ENCODE assay signal across 9 cellular contexts in the genomic region with DNA sequence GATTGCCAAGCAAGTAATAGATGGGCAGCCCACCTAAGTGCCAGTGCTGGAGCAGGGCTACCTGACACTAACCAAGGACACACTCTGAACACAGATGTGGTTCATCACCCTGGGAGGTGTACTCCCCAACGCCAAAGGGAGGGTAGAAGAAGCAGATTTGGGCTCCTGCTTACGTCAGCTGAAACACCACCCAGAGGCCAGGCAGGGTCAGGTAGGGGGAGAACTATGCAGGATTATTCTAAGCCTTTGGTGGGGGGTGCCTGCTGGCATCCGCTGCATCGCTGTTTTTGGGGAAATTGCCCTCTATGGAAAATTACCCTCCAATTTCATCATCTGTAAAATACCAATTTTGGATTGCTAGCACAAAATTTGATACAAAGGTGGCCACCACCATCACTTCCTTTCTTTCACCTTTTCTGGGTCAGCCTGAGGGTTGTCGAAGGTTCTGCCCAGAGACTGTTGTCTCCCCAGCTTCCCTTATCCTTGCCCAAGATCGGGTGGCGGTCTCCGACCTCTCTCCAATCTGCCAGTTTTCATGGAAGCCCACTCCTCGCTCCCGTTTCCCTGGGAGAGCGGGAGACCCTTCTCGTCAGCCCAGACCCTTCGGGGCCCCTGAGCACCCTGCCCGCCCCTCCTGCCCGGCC. TPM values are rescaled to one million over a fixed set of nuclear protein-coding genes. Genes with fewer than 3 reads are reported as not detected.
DNase-seq lines count a peak whose midpoint lies in the region; ATAC-seq, FAIRE-seq and TF ChIP-seq lines count a peak whose summit lies in the region.
"Had no signal": no experiment of that assay in that cellular context is flagged by ENCODE, and none has a peak within 500 bp of the region (broad histone marks: within the 10 kb centered on the region; RNA-seq: fewer than 3 reads in every experiment).

No MANE protein-coding gene starts in this region.

- no peaks in the 10 kb centered on the region for H4K20me1 ChIP-seq in HepG2 (ENCODE audit: insufficient read depth, low read length)

- H3K27me3 ChIP-seq in left ventricle myocardium inferior (ENCODE audit: low read depth) (peaks cover 6% of the 10 kb centered on the region), HepG2 (ENCODE audit: control insufficient read depth in 1 of 2, insufficient read depth in 2 of 2, low read length in 2 of 2) (0 out of 5 replicates have a peak, but pooled peaks cover 0 to 5% of the 10 kb centered on the region in 2 experiments), brain microvascular endothelial cell (replicated peaks) (no peaks in the 10 kb centered on the region)

- TF ChIP-seq EP300 in HepG2 (IDR thresholded peaks at IDR 0.05; ENCODE audit: low read depth in 2 of 2, low read length in 2 of 2) (no peak), HepG2 (CRISPR knock-in tag; IDR thresholded peaks at IDR 0.05; ENCODE audit: borderline replicate concordance) (no peak)

- TF ChIP-seq POLR2A in HepG2 (IDR thresholded peaks at IDR 0.05; ENCODE audit: insufficient read depth in 1 of 2, low read depth in 2 of 2, low read length in 2 of 2): no peak

- no peak overlapping the region for H2AFZ ChIP-seq in HepG2 (ENCODE audit: low read length)

- TF ChIP-seq CTCF in left ventricle myocardium inferior (IDR thresholded peaks at IDR 0.05; ENCODE audit: borderline replicate concordance) (no peak), HepG2 (CRISPR knock-in tag; IDR thresholded peaks at IDR 0.05) (no peak), brain microvascular endothelial cell (IDR thresholded peaks at IDR 0.05; ENCODE audit: low read depth, low read length, missing control alignments) (no peak)

- peak overlapping the region; percentile 35 for H3K4me3 ChIP-seq in left ventricle myocardium inferior
- H3K4me3 ChIP-seq in HepG2 (replicated peaks in 1 of 3; ENCODE audit: insufficient read depth in 1 of 3, low read depth in 2 of 3, low read length in 3 of 3): no peak overlapping the region
- H3K4me3 ChIP-seq in brain microvascular endothelial cell (ENCODE audit: low read depth, low read length): no peak overlapping the region

- WGBS in HepG2 (ENCODE audit: low lambda C conversion rate): 35% methylated on average over 11 of the region's 15 CpGs

- peak overlapping the region; percentile 94 for H3K4me3 Mint-ChIP-seq in activated CD4-positive, alpha-beta memory T cell treated with anti-CD3 and anti-CD28 coated beads for 36 hours

- H3K9me3 ChIP-seq in left ventricle myocardium inferior (replicated peaks) (no peaks in the 10 kb centered on the region), HepG2 (ENCODE audit: low read length) (no peaks in the 10 kb centered on the region)

- H3K27ac ChIP-seq in left ventricle myocardium inferior (replicated peaks) (peak overlapping the region; percentile 17), HepG2 (ENCODE audit: extremely low read length, insufficient read depth, low read length) (no peak overlapping the region), brain microvascular endothelial cell (no peak overlapping the region)

- intact Hi-C loops in left ventricle myocardium inferior (cut with micrococcal nuclease): no loop called here
- intact Hi-C loops in cardiac septum (cut with DNase I): no loop called here
- intact Hi-C loops in activated CD4-positive, alpha-beta memory T cell treated with anti-CD3 and anti-CD28 coated beads for 36 hours (cut with micrococcal nuclease): loop anchor here (2.0 to 5.0 kb wide), 6 partner anchors 17 to 1571 kb away; partner anchors contain the start of genes CSRNP2, LETMD1, SLC11A2 and SMAGP
- intact Hi-C loops in HepG2 (cut with micrococcal nuclease; ENCODE audit: unreplicated experiment): no loop called here

- FAIRE-seq in HepG2 (lab: Jason Lieb, UNC): no peak

- no peaks in the 10 kb centered on the region for H3K79me2 ChIP-seq in HepG2 (ENCODE audit: insufficient read depth, low read length)

- no peaks in the 10 kb centered on the region for H3K27me3 Mint-ChIP-seq in activated CD4-positive, alpha-beta memory T cell treated with anti-CD3 and anti-CD28 coated beads for 36 hours

- H3K4me1 Mint-ChIP-seq in activated CD4-positive, alpha-beta memory T cell treated with anti-CD3 and anti-CD28 coated beads for 36 hours (ENCODE audit: low read depth): peaks cover 79% of the 10 kb centered on the region

- H3K36me3 Mint-ChIP-seq in activated CD4-positive, alpha-beta memory T cell treated with anti-CD3 and anti-CD28 coated beads for 36 hours: peaks cover 29% of the 10 kb centered on the region

- POLR2A ChIA-PET in activated CD4-positive, alpha-beta memory T cell treated with anti-CD3 and anti-CD28 coated beads for 36 hours (lab: Charles Lee): interaction anchor here (0.9 to 2.2 kb wide), 4 partner anchors 17 to 241 kb away, joined by 4 to 8 read pairs (median 4); partner anchors contain the start of genes CSRNP2 and POU6F1
- POLR2A ChIA-PET in HepG2 (lab: Yijun Ruan, JAX): interaction anchor here (0.5 kb wide), 1 partner anchor 559 kb away, joined by 3 read pairs; the partner anchor contains the start of gene ATF1

- H3K9ac ChIP-seq in HepG2 (ENCODE audit: insufficient read depth, low read depth, low read length): no peak overlapping the region

- DNase-seq in left ventricle myocardium inferior (no peak), cardiac septum (ENCODE audit: low spot score) (no peak), HepG2 (ENCODE audit: low spot score) (no peak), NCI-H510A treated with DMSO at 0.1 percent for 48 hours (lab: John Stamatoyannopoulos, UW) (no peak), GF-D8 (lab: John Stamatoyannopoulos, UW) (no peak), brain microvascular endothelial cell (no peak)
- DNase-seq in activated CD4-positive, alpha-beta memory T cell treated with anti-CD3 and anti-CD28 coated beads for 36 hours: peak; percentile 74

- no peak overlapping the region for H3K4me2 ChIP-seq in HepG2 (ENCODE audit: low read depth, low read length)

- H3K4me1 ChIP-seq in left ventricle myocardium inferior (no peaks in the 10 kb centered on the region), HepG2 (ENCODE audit: insufficient read depth, low read length) (peaks cover 11% of the 10 kb centered on the region; the same call in 1 of the 2 replicates)

- H3K36me3 ChIP-seq in left ventricle myocardium inferior (no peaks in the 10 kb centered on the region), HepG2 (replicated peaks in 1 of 2; ENCODE audit: control insufficient read depth in 1 of 2, insufficient read depth in 2 of 2, low read length in 2 of 2) (no peaks in the 10 kb centered on the region), brain microvascular endothelial cell (replicated peaks) (no peaks in the 10 kb centered on the region)

- BruUV-seq in HepG2 (replicated peaks; lab: Mats Ljungman, UMichigan): no TSS peak

- TF ChIP-seq RAD21 in HepG2 (CRISPR knock-in tag; IDR thresholded peaks at IDR 0.05): no peak

- ATAC-seq in HepG2 (no peak), HG03175 (IDR thresholded peaks at IDR 0.05; ENCODE audit: unreplicated experiment) (no peak)

- CTCF ChIA-PET in activated CD4-positive, alpha-beta memory T cell treated with anti-CD3 and anti-CD28 coated beads for 36 hours (lab: Charles Lee): interaction anchor here (0.9 to 3.2 kb wide), 5 partner anchors 16 to 297 kb away, joined by 3 to 17 read pairs (median 4); partner anchors contain the start of gene SLC11A2
- CTCF ChIA-PET in HepG2 (lab: Yijun Ruan, JAX; ENCODE audit: low intra/inter-chr PET ratio, low total read pairs): no interaction called here

- in situ Hi-C loops in HepG2 (cut with HindIII; ENCODE audit: extremely low pct_ligation_motif_present, low pct_unique_long_range_greater_than_20kb) (no loop called here), brain microvascular endothelial cell (cut with HindIII; ENCODE audit: low pct_ligation_motif_present, low sequenced_read_pairs) (no loop called here)

- no peaks in the 10 kb centered on the region for H3K9me3 Mint-ChIP-seq in activated CD4-positive, alpha-beta memory T cell treated with anti-CD3 and anti-CD28 coated beads for 36 hours

- peak overlapping the region; percentile 99 for H3K27ac Mint-ChIP-seq in activated CD4-positive, alpha-beta memory T cell treated with anti-CD3 and anti-CD28 coated beads for 36 hours

RNA-seq across cellular contexts. Expression of gene BIN2, which starts 0.5 kb away (rescaled TPM):
- total RNA-seq in left ventricle myocardium inferior (1.6 TPM), cardiac septum (2.4 TPM), HepG2 (2016; rRNA removed; fragmentation: Illumina TruSeq; extraction: Trizol) (not detected in 2 replicates)
- 10 to 100 TPM; 59.1 to 64.6 TPM for total RNA-seq in activated CD4-positive, alpha-beta memory T cell treated with anti-CD3 and anti-CD28 coated beads for 36 hours
- total RNA-seq in HepG2 (2016; cell fraction: cytosol; rRNA removed; fragmentation: Illumina TruSeq; extraction: Trizol; ENCODE audit: low read depth): not detected in 2 replicates
- not detected in 2 replicates for total RNA-seq in HepG2 (2016; cell fraction: insoluble cytoplasmic fraction; rRNA removed; fragmentation: Illumina TruSeq; extraction: Trizol)
- not detected in 2 replicates for total RNA-seq in HepG2 (2016; cell fraction: membrane; rRNA removed; fragmentation: Illumina TruSeq; extraction: Trizol)
- total RNA-seq in HepG2 (2016; cell fraction: nucleus; rRNA removed; fragmentation: Illumina TruSeq; extraction: Trizol): not detected in 2 replicates
- not detected in 2 replicates for polyA plus RNA-seq in HepG2 (2011; rRNA removed)
- not detected in 2 replicates for polyA plus RNA-seq in HepG2 (2011; cell fraction: cytosol; rRNA removed)
- not detected in 2 replicates for polyA plus RNA-seq in HepG2 (2011; cell fraction: nucleus; rRNA removed)
- not detected in 2 replicates for polyA plus RNA-seq in HepG2 (2012)
- not detected in 2 replicates for polyA plus RNA-seq in HepG2 (2016; cell fraction: cytosol; fragmentation: Illumina TruSeq; extraction: Trizol; ENCODE audit: low read depth)
- not detected in 2 replicates for polyA plus RNA-seq in HepG2 (2016; cell fraction: insoluble cytoplasmic fraction; fragmentation: Illumina TruSeq; extraction: Trizol; ENCODE audit: low read depth)
- polyA plus RNA-seq in HepG2 (2016; cell fraction: membrane; fragmentation: Illumina TruSeq; extraction: Trizol; ENCODE audit: low read depth): not detected in 2 replicates
- not detected in 2 replicates for polyA plus RNA-seq in HepG2 (2016; cell fraction: nucleus; fragmentation: Illumina TruSeq; extraction: Trizol; ENCODE audit: insufficient read depth, low read depth)
- not detected in 2 replicates for polyA minus RNA-seq in HepG2 (2011; rRNA and poly(A)+ RNA removed; ENCODE audit: low replicate concordance)
- not detected in 2 replicates for polyA minus RNA-seq in HepG2 (2011; cell fraction: cytosol; rRNA and poly(A)+ RNA removed)
- polyA minus RNA-seq in HepG2 (2011; cell fraction: nucleus; rRNA and poly(A)+ RNA removed): not detected in 2 replicates
- total RNA-seq: RPMI7951 had no signal

RNA-seq across cellular contexts. Expression of gene CELA1, which starts 23.0 kb away (rescaled TPM):
- not detected for total RNA-seq in left ventricle myocardium inferior
- not detected for total RNA-seq in cardiac septum
- total RNA-seq in activated CD4-positive, alpha-beta memory T cell treated with anti-CD3 and anti-CD28 coated beads for 36 hours: under 1 TPM in 1 of 2 experiments, not detected in 1; 0.24 TPM
- total RNA-seq in HepG2 (2016; rRNA removed; fragmentation: Illumina TruSeq; extraction: Trizol): not detected in 2 replicates
- total RNA-seq in HepG2 (2016; cell fraction: cytosol; rRNA removed; fragmentation: Illumina TruSeq; extraction: Trizol; ENCODE audit: low read depth): not detected in 2 replicates
- total RNA-seq in HepG2 (2016; cell fraction: insoluble cytoplasmic fraction; rRNA removed; fragmentation: Illumina TruSeq; extraction: Trizol): not detected in 2 replicates
- not detected in 2 replicates for total RNA-seq in HepG2 (2016; cell fraction: membrane; rRNA removed; fragmentation: Illumina TruSeq; extraction: Trizol)
- not detected in 2 replicates for total RNA-seq in HepG2 (2016; cell fraction: nucleus; rRNA removed; fragmentation: Illumina TruSeq; extraction: Trizol)
- polyA plus RNA-seq in HepG2 (2011; rRNA removed): not detected in 2 replicates
- not detected in 2 replicates for polyA plus RNA-seq in HepG2 (2011; cell fraction: cytosol; rRNA removed)
- polyA plus RNA-seq in HepG2 (2011; cell fraction: nucleus; rRNA removed): not detected in 2 replicates
- polyA plus RNA-seq in HepG2 (2012): not detected in 2 replicates
- not detected in 2 replicates for polyA plus RNA-seq in HepG2 (2016; cell fraction: cytosol; fragmentation: Illumina TruSeq; extraction: Trizol; ENCODE audit: low read depth)
- polyA plus RNA-seq in HepG2 (2016; cell fraction: insoluble cytoplasmic fraction; fragmentation: Illumina TruSeq; extraction: Trizol; ENCODE audit: low read depth): not detected in 2 replicates
- not detected in 2 replicates for polyA plus RNA-seq in HepG2 (2016; cell fraction: membrane; fragmentation: Illumina TruSeq; extraction: Trizol; ENCODE audit: low read depth)
- not detected in 2 replicates for polyA plus RNA-seq in HepG2 (2016; cell fraction: nucleus; fragmentation: Illumina TruSeq; extraction: Trizol; ENCODE audit: insufficient read depth, low read depth)
- polyA minus RNA-seq in HepG2 (2011; rRNA and poly(A)+ RNA removed; ENCODE audit: low replicate concordance): not detected in 2 replicates
- polyA minus RNA-seq in HepG2 (2011; cell fraction: cytosol; rRNA and poly(A)+ RNA removed): not detected in 2 replicates
- not detected in 2 replicates for polyA minus RNA-seq in HepG2 (2011; cell fraction: nucleus; rRNA and poly(A)+ RNA removed)
- total RNA-seq: RPMI7951 had no signal

RNA-seq across cellular contexts. Expression of gene SMAGP, which starts 53.2 kb away (rescaled TPM):
- 3.3 TPM for total RNA-seq in left ventricle myocardium inferior
- 4.4 TPM for total RNA-seq in cardiac septum
- under 1 TPM; 0.55 to 0.73 TPM for total RNA-seq in activated CD4-positive, alpha-beta memory T cell treated with anti-CD3 and anti-CD28 coated beads for 36 hours
- 9.2 and 9.4 TPM in 2 replicates for total RNA-seq in HepG2 (2016; rRNA removed; fragmentation: Illumina TruSeq; extraction: Trizol)
- total RNA-seq in HepG2 (2016; cell fraction: cytosol; rRNA removed; fragmentation: Illumina TruSeq; extraction: Trizol; ENCODE audit: low read depth): 8.8 and 9.7 TPM in 2 replicates
- total RNA-seq in HepG2 (2016; cell fraction: insoluble cytoplasmic fraction; rRNA removed; fragmentation: Illumina TruSeq; extraction: Trizol): 9.1 and 13.6 TPM in 2 replicates
- total RNA-seq in HepG2 (2016; cell fraction: membrane; rRNA removed; fragmentation: Illumina TruSeq; extraction: Trizol): 14.6 and 18.5 TPM in 2 replicates
- total RNA-seq in HepG2 (2016; cell fraction: nucleus; rRNA removed; fragmentation: Illumina TruSeq; extraction: Trizol): 7.2 and 9.3 TPM in 2 replicates
- 9.0 and 9.2 TPM in 2 replicates for polyA plus RNA-seq in HepG2 (2011; rRNA removed)
- polyA plus RNA-seq in HepG2 (2011; cell fraction: cytosol; rRNA removed): 6.6 and 9.5 TPM in 2 replicates
- polyA plus RNA-seq in HepG2 (2011; cell fraction: nucleus; rRNA removed): 2.7 and 5.8 TPM in 2 replicates
- polyA plus RNA-seq in HepG2 (2012): 4.8 and 5.7 TPM in 2 replicates
- polyA plus RNA-seq in HepG2 (2016; cell fraction: cytosol; fragmentation: Illumina TruSeq; extraction: Trizol; ENCODE audit: low read depth): 18.2 and 25.0 TPM in 2 replicates
- polyA plus RNA-seq in HepG2 (2016; cell fraction: insoluble cytoplasmic fraction; fragmentation: Illumina TruSeq; extraction: Trizol; ENCODE audit: low read depth): 16.4 and 20.9 TPM in 2 replicates
- polyA plus RNA-seq in HepG2 (2016; cell fraction: membrane; fragmentation: Illumina TruSeq; extraction: Trizol; ENCODE audit: low read depth): 27.7 and 33.2 TPM in 2 replicates
- 13.7 and 15.1 TPM in 2 replicates for polyA plus RNA-seq in HepG2 (2016; cell fraction: nucleus; fragmentation: Illumina TruSeq; extraction: Trizol; ENCODE audit: insufficient read depth, low read depth)
- 6.2 and 13.0 TPM in 2 replicates for polyA minus RNA-seq in HepG2 (2011; rRNA and poly(A)+ RNA removed; ENCODE audit: low replicate concordance)
- polyA minus RNA-seq in HepG2 (2011; cell fraction: cytosol; rRNA and poly(A)+ RNA removed): 1.6 and 1.8 TPM in 2 replicates
- polyA minus RNA-seq in HepG2 (2011; cell fraction: nucleus; rRNA and poly(A)+ RNA removed): 3.0 and 3.2 TPM in 2 replicates

Comparison
In these comparisons a context has a peak if more than half of its experiments do, and no peak if none do; other contexts are left out.
1. RNA of gene BIN2, which starts 0.5 kb away (total RNA-seq): 59.1 to 64.6 TPM in activated CD4-positive, alpha-beta memory T cell treated with anti-CD3 and anti-CD28 coated beads for 36 hours; 2.4 TPM in cardiac septum (single experiment), 1.6 TPM in left ventricle myocardium inferior (single experiment) and not detected in HepG2; every median in the first group is over 10 times any median in the second.